ENCODE assay signal across 9 cellular contexts in genomic region chr12:54588110-54588831, GRCh38. TPM values are rescaled to one million over a fixed set of nuclear protein-coding genes. Genes with fewer than 3 reads are reported as not detected.
A peak's percentile ranks its signal among the peaks of the same experiment; 100 is the strongest.
DNase-seq lines count a peak whose midpoint lies in the region; ATAC-seq and TF ChIP-seq lines count a peak whose summit lies in the region.
"Had no signal": no experiment of that assay in that cellular context is flagged by ENCODE, and none has a peak within 500 bp of the region (broad histone marks: within the 10 kb centered on the region; RNA-seq: fewer than 3 reads in every experiment).

PPP1R1A (minus strand) TSS chr12:54588659; CDS start chr12:54588488, 171 bp downstream.

- H2AFZ ChIP-seq in smooth muscle cell (ENCODE audit: low read depth) = no peak within 1 kb of the TSS

- peak within 1 kb of the TSS; percentile 87 for H3K4me2 ChIP-seq in smooth muscle cell

- DNase-seq in adipocyte (ENCODE audit: low read depth) = peak; percentile 22
- DNase-seq in iPS-NIHi7 (ENCODE audit: extremely low spot score) = peak; percentile 79
- DNase-seq in smooth muscle cell (lab: John Stamatoyannopoulos, UW; ENCODE audit: unreplicated experiment) = no peak
- no peak for DNase-seq in activated effector memory CD4-positive, alpha-beta T cell treated with Interleukin-2 at 50 U/mL for 16 hours
- DNase-seq in NCI-H1092 treated with DMSO at 0.1 percent for 48 hours (lab: John Stamatoyannopoulos, UW) = no peak
- DNase-seq in stimulated activated naive CD4-positive, alpha-beta T cell (lab: John Stamatoyannopoulos, UW) = no peak

- H3K9ac ChIP-seq in HUES48 (ENCODE audit: low read depth, low read length) (no peak within 1 kb of the TSS), adipocyte (ENCODE audit: low read length) (peak within 1 kb of the TSS; percentile 91), smooth muscle cell (ENCODE audit: low read depth) (no peak within 1 kb of the TSS)

- H3K27ac ChIP-seq in HUES48 (ENCODE audit: low read depth, low read length) = no peak within 1 kb of the TSS
- no peak within 1 kb of the TSS for H3K27ac ChIP-seq in smooth muscle cell (ENCODE audit: low read depth)

- H3K9me3 ChIP-seq in HUES48 (ENCODE audit: control insufficient read depth, insufficient read depth, low read length) = no peaks in the 10 kb centered on the region
- no peaks in the 10 kb centered on the region for H3K9me3 ChIP-seq in adipocyte (ENCODE audit: control insufficient read depth, low read length)
- no peaks in the 10 kb centered on the region for H3K9me3 ChIP-seq in smooth muscle cell (replicated peaks; ENCODE audit: low read depth)

- no peak for ATAC-seq in HG03378 (IDR thresholded peaks at IDR 0.05; ENCODE audit: unreplicated experiment)

- H3K27me3 ChIP-seq in HUES48 (ENCODE audit: control insufficient read depth, insufficient read depth, low read length) = peaks cover 64% of the 10 kb centered on the region
- peaks cover 9% of the 10 kb centered on the region for H3K27me3 ChIP-seq in adipocyte (replicated peaks; ENCODE audit: control insufficient read depth, insufficient read depth, low read length)
- peaks cover 70% of the 10 kb centered on the region for H3K27me3 ChIP-seq in smooth muscle cell (ENCODE audit: low read depth)

- H3F3A ChIP-seq in smooth muscle cell (ENCODE audit: low read depth) = no peaks in the 10 kb centered on the region

- TF ChIP-seq CTCF in smooth muscle cell (IDR thresholded peaks at IDR 0.05; ENCODE audit: borderline replicate concordance, insufficient read depth, poor library complexity, severe bottlenecking) = no peak

- WGBS in smooth muscle cell (ENCODE audit: low lambda C conversion rate) = 3% methylated on average over 53 of the region's 75 CpGs

- no peaks in the 10 kb centered on the region for H3K36me3 ChIP-seq in HUES48 (ENCODE audit: control insufficient read depth, insufficient read depth, low read length)
- H3K36me3 ChIP-seq in adipocyte (ENCODE audit: control insufficient read depth, insufficient read depth, low read length, severe bottlenecking) = peaks cover 9% of the 10 kb centered on the region
- H3K36me3 ChIP-seq in smooth muscle cell (ENCODE audit: low read depth) = no peaks in the 10 kb centered on the region

- no peaks in the 10 kb centered on the region for H4K20me1 ChIP-seq in smooth muscle cell (ENCODE audit: low read depth)

- H3K79me2 ChIP-seq in smooth muscle cell (ENCODE audit: low read depth) = no peaks in the 10 kb centered on the region

- H3K4me1 ChIP-seq in HUES48 (ENCODE audit: control insufficient read depth, insufficient read depth, low read length) = peaks cover 28% of the 10 kb centered on the region
- peaks cover 64% of the 10 kb centered on the region for H3K4me1 ChIP-seq in adipocyte (ENCODE audit: control insufficient read depth, insufficient read depth, low read length)
- peaks cover 5% of the 10 kb centered on the region for H3K4me1 ChIP-seq in smooth muscle cell (ENCODE audit: low read depth)

- H3K4me3 ChIP-seq in HUES48 (ENCODE audit: low read depth, low read length) (peak within 1 kb of the TSS; percentile 67), adipocyte (ENCODE audit: low read length) (peak within 1 kb of the TSS; percentile 86), smooth muscle cell (peak within 1 kb of the TSS; percentile 46)

RNA-seq across cellular contexts. Expression of gene PPP1R1A, which starts in this region (rescaled TPM):
- total RNA-seq in smooth muscle cell = not detected in 2 replicates
- polyA plus RNA-seq in smooth muscle cell = 0.31 TPM in 1 of 2 replicates, not detected in the other
- total RNA-seq: fibroblast of villous mesenchyme had no signal

Comparison
In these comparisons a context has a peak if more than half of its experiments do, and no peak if none do; other contexts are left out.
1. DNase-seq: peak in adipocyte (single experiment) and iPS-NIHi7 (single experiment); none in smooth muscle cell (single experiment), activated effector memory CD4-positive, alpha-beta T cell treated with Interleukin-2 at 50 U/mL for 16 hours (single experiment), NCI-H1092 treated with DMSO at 0.1 percent for 48 hours (single experiment) and stimulated activated naive CD4-positive, alpha-beta T cell (0 of 6).
2. Peak in every context shown above with its lines, with median percentiles within 50 percentile points of each other: H3K4me3 ChIP-seq.